In the genomic region with DNA sequence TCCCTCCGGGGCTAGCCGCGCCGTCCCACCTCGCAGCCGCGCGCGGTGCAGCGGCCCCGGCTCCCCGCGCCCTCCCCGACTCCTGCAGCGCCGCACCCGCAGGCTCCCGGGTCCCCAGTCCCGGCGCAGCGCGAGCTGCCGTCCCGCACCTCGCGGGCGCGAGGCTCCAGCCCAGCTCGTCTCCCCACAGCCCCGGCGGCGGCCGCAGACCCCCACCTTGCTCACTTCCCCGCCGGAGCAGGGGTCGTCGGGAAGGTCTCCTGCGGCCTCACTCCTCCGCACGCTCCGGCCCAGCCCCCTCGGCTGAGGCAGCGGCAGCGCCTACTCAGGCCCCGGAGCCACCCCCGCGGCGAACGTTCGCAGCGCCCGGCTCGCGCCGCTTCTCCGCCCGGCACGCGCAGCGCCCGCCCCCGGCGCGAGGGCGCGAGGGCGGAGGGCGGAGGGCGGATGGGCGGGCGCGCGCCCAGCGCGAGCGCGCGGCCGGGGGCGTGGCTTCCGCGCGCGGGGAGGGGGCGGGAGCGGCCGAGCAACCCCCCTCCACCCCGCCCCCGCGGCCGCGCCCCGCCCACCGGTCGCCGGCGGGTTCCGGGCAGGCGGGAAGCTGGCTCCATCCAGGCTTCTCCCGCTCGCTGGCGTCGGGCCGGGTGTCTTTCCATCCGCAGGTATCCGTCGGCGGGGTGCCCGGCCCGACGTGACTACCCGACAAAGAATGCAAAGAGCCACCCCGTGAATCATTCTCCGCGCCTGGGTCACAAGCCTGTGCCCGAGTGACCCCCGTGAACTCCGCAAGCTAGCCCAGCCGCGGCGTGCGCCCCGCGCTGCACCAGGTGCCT, we compare ENCODE assay signal across 8 cellular contexts. TPM values are rescaled to one million over a fixed set of nuclear protein-coding genes. Genes with fewer than 3 reads are reported as not detected.
A peak's percentile ranks its signal among the peaks of the same experiment; 100 is the strongest.
DNase-seq lines count a peak whose midpoint lies in the region; ATAC-seq and TF ChIP-seq lines count a peak whose summit lies in the region.

A gene (minus strand): TSS at position 408 of the 833 bp plus-strand sequence. CDS start 20,917 bp downstream, outside the sequence.

- DNase-seq in Caki2 (ENCODE audit: low read depth) (peak; percentile 71), HPDE6-E6E7 (ENCODE audit: extremely low spot score) (peak; percentile 68), RPMI7951 (ENCODE audit: low read depth) (peak; percentile 71), fibroblast of peridontal ligament (ENCODE audit: extremely low read depth) (peak; percentile 35)
- DNase-seq in activated T-helper 1 cell treated with anti-CD3 and anti-CD28 coated beads, Interleukin-2, amount 50 U/mL, for 16 hours (ENCODE audit: low read depth in 1 of 2, low spot score in 1 of 2) = peak; percentile 53 to 71
- peak; percentile 82 for DNase-seq in stimulated activated naive CD8-positive, alpha-beta T cell treated with anti-CD3 and anti-CD28 coated beads, Interleukin-15, Interleukin-2, amounts not matched to agents 100 U/mL and 50 U/mL, for 24 hours

- peak within 1 kb of the TSS in 2 of 3 experiments; percentile 61 to 74 for H3K27ac Mint-ChIP-seq in nephron

- peak within 1 kb of the TSS; percentile 82 to 86 (median 86) for H3K4me3 Mint-ChIP-seq in nephron

- peaks cover 5% of the 10 kb centered on the region for H3K4me1 Mint-ChIP-seq in nephron

- H3K27me3 Mint-ChIP-seq in nephron (ENCODE audit: low read depth) = peaks cover 22% of the 10 kb centered on the region

- H3K36me3 Mint-ChIP-seq in nephron (ENCODE audit: low read depth) = no peaks in the 10 kb centered on the region

- in situ Hi-C loops in Caki2 (cut with HindIII; ENCODE audit: low pct_unique_long_range_greater_than_20kb, low sequenced_read_pairs) = no loop called here

- no peak for TF ChIP-seq CTCF in nephron (IDR thresholded peaks at IDR 0.05; ENCODE audit: unreplicated experiment in 3 of 3)

- peaks cover 4% of the 10 kb centered on the region for H3K9me3 Mint-ChIP-seq in nephron

- ATAC-seq in GM19468 (IDR thresholded peaks at IDR 0.05; ENCODE audit: extremely low read depth, unreplicated experiment) = peak; percentile 29
- ATAC-seq in stimulated activated naive CD8-positive, alpha-beta T cell treated with anti-CD3 and anti-CD28 coated beads, Interleukin-15, Interleukin-2, amounts not matched to agents 100 U/mL and 50 U/mL, for 24 hours = peak; percentile 54

RNA-seq across cellular contexts. Expression of the gene that starts here (rescaled TPM):
- total RNA-seq in Caki2 (2014; rRNA removed; shearing (Covaris generic); ENCODE audit: low replicate concordance) = 6.3 and 12.3 TPM in 2 replicates
- 4.8 and 8.4 TPM in 2 replicates for total RNA-seq in RPMI7951 (2014; rRNA removed; shearing (Covaris generic))

Comparison
In these comparisons a context has a peak if more than half of its experiments do, and no peak if none do; other contexts are left out.
1. Peak in every context shown above with its lines: DNase-seq and ATAC-seq.